Comparison of ENCODE assay signal across 35 cellular contexts in genomic region chr15:42129364-42129763, GRCh38. TPM values are rescaled to one million over a fixed set of nuclear protein-coding genes. Genes with fewer than 3 reads are reported as not detected.
"Had no signal": no experiment of that assay in that cellular context is flagged by ENCODE, and none has a peak within 500 bp of the region (broad histone marks: within the 10 kb centered on the region; RNA-seq: fewer than 3 reads in every experiment).

No MANE protein-coding gene starts in this region.

- DNase-seq: hypothalamus; immature natural killer cell; kidney; left colon; left lung; lower lobe of right lung; mammary epithelial cell; mesenchymal stem cell; naive thymus-derived CD8-positive, alpha-beta T cell; nucleus accumbens; pancreas; posterior cingulate gyrus; retina; right cardiac atrium; small intestine; spleen; stimulated activated CD4-positive, alpha-beta T cell treated with anti-CD3 and anti-CD28 coated beads, Interleukin-4, amount 100 ng/mL, for 24 hours; stimulated activated naive CD4-positive, alpha-beta T cell; tibial artery; trophoblast cell; upper lobe of right lung had no signal

- H3K36me3 Mint-ChIP-seq: immature natural killer cell; naive thymus-derived CD8-positive, alpha-beta T cell; stimulated activated effector memory CD8-positive, alpha-beta T cell treated with anti-CD3 and anti-CD28 coated beads, Interleukin-12 subunit alpha, Interleukin-12 subunit beta, amount 100 ng/mL, for 72 hours had no signal

- H3K27me3 ChIP-seq: left lung, pancreas had no signal

- H3K4me1 ChIP-seq: left lung, lower lobe of right lung, pancreas, prostate gland, spleen, suprapubic skin, tibial artery, upper lobe of right lung had no signal

- H3K4me3 Mint-ChIP-seq: immature natural killer cell; naive thymus-derived CD8-positive, alpha-beta T cell; nephron; neural crest cell; stimulated activated effector memory CD8-positive, alpha-beta T cell treated with anti-CD3 and anti-CD28 coated beads, Interleukin-12 subunit alpha, Interleukin-12 subunit beta, amount 100 ng/mL, for 72 hours; stimulated activated naive CD8-positive, alpha-beta T cell treated with anti-CD3 and anti-CD28 coated beads, Interleukin-15, Interleukin-2, amounts not matched to agents 100 ng/mL and 50 ng/mL, for 24 hours had no signal

- ATAC-seq: left colon; left lung; lower lobe of right lung; naive thymus-derived CD8-positive, alpha-beta T cell; pancreas; right cardiac atrium; sciatic nerve; stimulated activated effector memory CD8-positive, alpha-beta T cell treated with anti-CD3 and anti-CD28 coated beads, Interleukin-12 subunit alpha, Interleukin-12 subunit beta, amount 100 ng/mL, for 72 hours; upper lobe of right lung had no signal

- H3K27ac Mint-ChIP-seq: immature natural killer cell; naive thymus-derived CD8-positive, alpha-beta T cell; nephron; stimulated activated effector memory CD8-positive, alpha-beta T cell treated with anti-CD3 and anti-CD28 coated beads, Interleukin-12 subunit alpha, Interleukin-12 subunit beta, amount 100 ng/mL, for 72 hours; stimulated activated naive CD8-positive, alpha-beta T cell treated with anti-CD3 and anti-CD28 coated beads, Interleukin-15, Interleukin-2, amounts not matched to agents 100 ng/mL and 50 ng/mL, for 24 hours had no signal

- FAIRE-seq: islet of Langerhans, kidney, pancreas, small intestine, urothelium cell line had no signal

- H3K36me3 ChIP-seq: left lung, lower lobe of right lung, pancreas, prostate gland, spleen, suprapubic skin, thoracic aorta, tibial artery, upper lobe of right lung had no signal

- H3K4me3 ChIP-seq: left lung, lower lobe of right lung, pancreas, prostate gland, spleen, suprapubic skin, thoracic aorta, tibial artery, upper lobe of right lung had no signal

- H3K9me3 ChIP-seq: left lung, lower lobe of right lung, pancreas, prostate gland, spleen, suprapubic skin, thoracic aorta, tibial artery, upper lobe of right lung had no signal

- H3K27ac ChIP-seq: left lung, lower lobe of right lung, pancreas, prostate gland, spleen, suprapubic skin, thoracic aorta, tibial artery, upper lobe of right lung had no signal

- H3K9me3 Mint-ChIP-seq: immature natural killer cell; nephron; neural crest cell; stimulated activated effector memory CD8-positive, alpha-beta T cell treated with anti-CD3 and anti-CD28 coated beads, Interleukin-12 subunit alpha, Interleukin-12 subunit beta, amount 100 ng/mL, for 72 hours; stimulated activated naive CD8-positive, alpha-beta T cell treated with anti-CD3 and anti-CD28 coated beads, Interleukin-15, Interleukin-2, amounts not matched to agents 100 ng/mL and 50 ng/mL, for 24 hours had no signal

- H3K4me1 Mint-ChIP-seq: immature natural killer cell; naive thymus-derived CD8-positive, alpha-beta T cell; nephron; neural crest cell; stimulated activated effector memory CD8-positive, alpha-beta T cell treated with anti-CD3 and anti-CD28 coated beads, Interleukin-12 subunit alpha, Interleukin-12 subunit beta, amount 100 ng/mL, for 72 hours had no signal

RNA-seq across cellular contexts. Expression of gene PLA2G4F, which starts 27.1 kb away (rescaled TPM):
- total RNA-seq: liver; naive thymus-derived CD8-positive, alpha-beta T cell; neural crest cell; osteoblast; sciatic nerve; spleen; subcutaneous adipose tissue had no signal
- polyA plus RNA-seq: immature natural killer cell, liver had no signal

RNA-seq across cellular contexts. Expression of gene PLA2G4D, which starts 35.0 kb away (rescaled TPM):
- total RNA-seq: kidney; liver; lower lobe of right lung; mucosa of gallbladder; naive thymus-derived CD8-positive, alpha-beta T cell; neural crest cell; osteoblast; right cardiac atrium; sciatic nerve; spleen; thoracic aorta; upper lobe of right lung had no signal
- polyA plus RNA-seq: immature natural killer cell; liver; naive thymus-derived CD8-positive, alpha-beta T cell; right cardiac atrium; spleen had no signal
